11 cellular contexts compared by ENCODE assay signal in the genomic region with DNA sequence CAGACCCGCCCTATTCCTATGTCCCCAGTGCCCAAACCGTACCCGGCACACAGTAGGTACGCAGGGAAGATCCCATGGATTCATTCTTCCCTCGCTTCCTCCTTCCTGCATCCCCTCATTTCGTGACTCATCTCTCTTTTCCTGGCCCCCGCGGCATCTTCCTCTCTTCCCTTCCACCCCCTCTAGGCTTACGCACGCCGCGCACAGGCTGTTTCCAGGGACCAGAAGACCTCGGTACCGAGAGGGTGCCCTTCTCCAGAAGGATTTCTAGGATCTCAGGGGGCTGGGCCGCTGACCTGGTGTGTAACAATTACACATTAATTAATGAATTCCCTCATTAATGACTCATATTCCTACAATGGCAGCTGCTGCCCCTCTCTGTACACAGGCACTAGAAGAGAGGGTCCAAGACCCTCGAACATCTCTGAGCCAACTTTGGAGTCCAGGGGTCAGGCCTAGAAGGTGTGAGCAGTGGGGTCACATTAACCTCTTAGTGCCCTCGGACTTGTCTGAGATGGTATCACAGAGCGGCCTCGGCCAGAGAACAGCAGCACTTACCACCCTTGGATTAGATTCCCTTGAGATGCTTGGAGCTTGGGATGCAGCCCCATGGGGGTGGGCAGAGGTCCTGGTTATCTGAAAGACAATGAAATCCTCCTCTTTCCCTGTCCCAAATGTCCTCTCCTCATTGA. TPM values are rescaled to one million over a fixed set of nuclear protein-coding genes. Genes with fewer than 3 reads are reported as not detected.
DNase-seq lines count a peak whose midpoint lies in the region; ATAC-seq, FAIRE-seq and TF ChIP-seq lines count a peak whose summit lies in the region.
"Had no signal": no experiment of that assay in that cellular context is flagged by ENCODE, and none has a peak within 500 bp of the region (broad histone marks: within the 10 kb centered on the region; RNA-seq: fewer than 3 reads in every experiment).

No MANE protein-coding gene starts in this region.

- TF ChIP-seq CTCF in HCT116 (IDR thresholded peaks at IDR 0.05 in 2 of 3, conservative IDR thresholded peaks at IDR 0.05 in 1 of 3; ENCODE audit: borderline replicate concordance in 1 of 3, insufficient read depth in 1 of 3, low read depth in 2 of 3, low read length in 2 of 3): no peak
- no peak for TF ChIP-seq CTCF in WTC11 (IDR thresholded peaks at IDR 0.05)
- TF ChIP-seq CTCF in kidney (IDR thresholded peaks at IDR 0.05; ENCODE audit: borderline replicate concordance, extremely low read depth, insufficient read depth): no peak

- FAIRE-seq in kidney (lab: Jason Lieb, UNC): no peak

- H3K9ac ChIP-seq in HCT116 (ENCODE audit: low read length): no peak overlapping the region
- H3K9ac ChIP-seq in kidney (ENCODE audit: low read length in 2 of 2): no peak overlapping the region
- peak overlapping the region in 2 of 5 donors; percentile 33 to 50 for H3K9ac ChIP-seq in subcutaneous abdominal adipose tissue (ENCODE audit: low read length in 5 of 5)

- RAD21 ChIA-PET in HCT116 (lab: Charles Lee; ENCODE audit: low non-redundant PET in 1 of 2, low total read pairs in 2 of 2, uncharacterized antibody in 2 of 2, unreplicated experiment in 2 of 2): interaction anchor here (1.0 to 1.6 kb wide), 4 partner anchors 116 to 121 kb away, joined by 4 to 6 read pairs (median 4); no protein-coding TSS in a partner anchor

- H3K4me3 Mint-ChIP-seq in WTC11: no peak overlapping the region
- H3K4me3 Mint-ChIP-seq: memory B cell; T-helper 2 cell treated with Interferon-gamma antibody and Interleukin-4, amounts not matched to agents 5 μg/mL and 100 μg/mL, for 36 hours had no signal

- H3K4me3 ChIP-seq in HCT116 (replicated peaks in 1 of 2; ENCODE audit: low read depth in 1 of 2, low read length in 2 of 2): no peak overlapping the region
- peak overlapping the region in 1 of 2 donors; percentile 22 for H3K4me3 ChIP-seq in kidney (ENCODE audit: low read length in 2 of 2)
- peak overlapping the region; percentile 36 to 71 (median 57) for H3K4me3 ChIP-seq in subcutaneous abdominal adipose tissue (ENCODE audit: low read depth in 1 of 5, low read length in 5 of 5)

- H3K79me2 ChIP-seq in HCT116 (ENCODE audit: insufficient read depth, low read length): no peaks in the 10 kb centered on the region

- H3K4me1 ChIP-seq in HCT116 (ENCODE audit: control insufficient read depth in 1 of 2, insufficient read depth in 2 of 2, low read length in 2 of 2) (peaks cover 9 to 40% of the 10 kb centered on the region in 2 experiments), kidney (ENCODE audit: control insufficient read depth in 1 of 2, insufficient read depth in 1 of 2, low read depth in 1 of 2, low read length in 2 of 2) (peaks cover 15 to 22% of the 10 kb centered on the region in 2 donors), subcutaneous abdominal adipose tissue (ENCODE audit: control insufficient read depth in 5 of 5, insufficient read depth in 5 of 5, low read length in 5 of 5) (peaks cover 23 to 52% (median 42%) of the 10 kb centered on the region in 5 donors)

- no peaks in the 10 kb centered on the region for H4K20me1 ChIP-seq in HCT116 (ENCODE audit: insufficient read depth)

- no peaks in the 10 kb centered on the region for H3K36me3 Mint-ChIP-seq in WTC11
- H3K36me3 Mint-ChIP-seq: memory B cell had no signal

- H2AFZ ChIP-seq in HCT116 (ENCODE audit: low read depth, low read length, poor library complexity, severe bottlenecking): no peak overlapping the region

- TF ChIP-seq POLR2A in HCT116 (IDR thresholded peaks at IDR 0.05; ENCODE audit: borderline replicate concordance, extremely low read depth, insufficient read depth, insufficient read length): no peak

- H3K36me3 ChIP-seq in HCT116 (ENCODE audit: control insufficient read depth in 1 of 2, insufficient read depth in 2 of 2, low read length in 2 of 2) (no peaks in the 10 kb centered on the region), kidney (ENCODE audit: control insufficient read depth in 1 of 2, insufficient read depth in 2 of 2, low read length in 2 of 2) (no peaks in the 10 kb centered on the region), subcutaneous abdominal adipose tissue (ENCODE audit: control insufficient read depth in 5 of 5, insufficient read depth in 5 of 5, low read length in 5 of 5) (no peaks in the 10 kb centered on the region)

- CTCF ChIA-PET in HCT116 (lab: Charles Lee) (interaction anchor here (1.0 to 6.2 kb wide), 4 partner anchors 113 to 161 kb away, joined by 3 to 126 read pairs (median 6); partner anchors contain the start of gene POLR2C), WTC11 (lab: Charles Lee) (interaction anchor here (0.6 to 10.4 kb wide), 17 partner anchors 10 to 337 kb away, joined by 3 to 259 read pairs (median 5); partner anchors contain the start of genes CPNE2, CX3CL1 and POLR2C), HEK293T (lab: Yijun Ruan, JAX) (interaction anchor here (1.2 to 5.3 kb wide), 4 partner anchors 116 to 219 kb away, joined by 3 to 71 read pairs (median 4); no protein-coding TSS in a partner anchor)

- POLR2A ChIA-PET in HCT116 (lab: Charles Lee) (interaction anchor here (1.4 to 3.5 kb wide), 2 partner anchors 17 to 116 kb away, joined by 3 to 17 read pairs; no protein-coding TSS in a partner anchor), WTC11 (lab: Charles Lee) (interaction anchor here (1.6 to 1.8 kb wide), 2 partner anchors 13 to 116 kb away, joined by 3 to 12 read pairs; no protein-coding TSS in a partner anchor), HEK293T (lab: Yijun Ruan, JAX) (interaction anchor here (2.8 kb wide), 1 partner anchor 115 kb away, joined by 18 read pairs; no protein-coding TSS in a partner anchor)

- H3K4me1 Mint-ChIP-seq in WTC11: peaks cover 16% of the 10 kb centered on the region

- intact Hi-C loops in HCT116 (cut with micrococcal nuclease) (loop anchor here (2.0 to 5.0 kb wide), 2 partner anchors 56 to 219 kb away; partner anchors contain the start of gene ARL2BP), kidney (cut with DNase I) (loop anchor here (5.0 kb wide), 1 partner anchor 116 kb away; no protein-coding TSS in a partner anchor)

- DNase-seq in HCT116 (ENCODE audit: low read depth, low spot score): no peak
- peak; percentile 28 for DNase-seq in WTC11 (ENCODE audit: low spot score)
- peak; percentile 84 for DNase-seq in kidney
- no peak for DNase-seq in HEK293T (ENCODE audit: extremely low spot score)
- no peak for DNase-seq in GM03348 (ENCODE audit: low spot score)

- peaks cover 13% of the 10 kb centered on the region for H3K27me3 Mint-ChIP-seq in WTC11 (ENCODE audit: low read depth)
- H3K27me3 Mint-ChIP-seq: memory B cell had no signal

- H3K27ac Mint-ChIP-seq in WTC11: no peak overlapping the region
- H3K27ac Mint-ChIP-seq: activated T-helper 2 cell treated with anti-CD3 and anti-CD28 coated beads, Interferon-gamma antibody, Interleukin-2, Interleukin-4, amounts not matched to agents 10 μg/mL and 5 μg/mL and 100 μg/mL, durations not matched to agents 14 hours and 24 hours and 36 hours; memory B cell; T-helper 2 cell treated with Interferon-gamma antibody and Interleukin-4, amounts not matched to agents 5 μg/mL and 100 μg/mL, for 36 hours had no signal

- H3K27ac ChIP-seq in HCT116 (ENCODE audit: low read depth, low read length): no peak overlapping the region
- H3K27ac ChIP-seq in kidney (ENCODE audit: low read depth in 2 of 2, low read length in 2 of 2): no peak overlapping the region
- peak overlapping the region; percentile 85 for H3K27ac ChIP-seq in subcutaneous abdominal adipose tissue (ENCODE audit: low read depth, low read length)

- H3K27me3 ChIP-seq in HCT116 (ENCODE audit: insufficient read depth, low read length) (no peaks in the 10 kb centered on the region), subcutaneous abdominal adipose tissue (ENCODE audit: control insufficient read depth in 5 of 5, insufficient read depth in 4 of 5, low read length in 5 of 5) (peaks cover 0 to 4% (median 0%) of the 10 kb centered on the region in 5 donors)

- BruUV-seq in HCT116 (replicated peaks; lab: Mats Ljungman, UMichigan): no TSS peak

- peak overlapping the region; percentile 18 for H3K4me2 ChIP-seq in HCT116 (ENCODE audit: low read length)

- H3K9me3 Mint-ChIP-seq in WTC11: no peaks in the 10 kb centered on the region
- H3K9me3 Mint-ChIP-seq: activated T-helper 2 cell treated with anti-CD3 and anti-CD28 coated beads, Interferon-gamma antibody, Interleukin-2, Interleukin-4, amounts not matched to agents 10 μg/mL and 5 μg/mL and 100 μg/mL, durations not matched to agents 14 hours and 24 hours and 36 hours; memory B cell; T-helper 2 cell treated with Interferon-gamma antibody and Interleukin-4, amounts not matched to agents 5 μg/mL and 100 μg/mL, for 36 hours had no signal

- no peaks in the 10 kb centered on the region for H3K9me2 ChIP-seq in HCT116 (ENCODE audit: insufficient read depth)

- H3K9me3 ChIP-seq in HCT116 (ENCODE audit: control insufficient read depth in 1 of 2, insufficient read depth in 1 of 2, low read depth in 1 of 2, low read length in 2 of 2) (no peaks in the 10 kb centered on the region), kidney (ENCODE audit: control insufficient read depth in 1 of 2, low read length in 2 of 2) (no peaks in the 10 kb centered on the region), subcutaneous abdominal adipose tissue (ENCODE audit: control insufficient read depth in 5 of 5, low read length in 5 of 5) (no peaks in the 10 kb centered on the region)

- no peak for ATAC-seq in HCT116
- ATAC-seq in WTC11: no peak
- no peak for ATAC-seq in GM18861 (IDR thresholded peaks at IDR 0.05; ENCODE audit: unreplicated experiment)

- no peak for TF ChIP-seq RAD21 in HCT116 (IDR thresholded peaks at IDR 0.05; ENCODE audit: low read depth)

TF ChIP-seq in HCT116, 20 proteins besides CTCF, POLR2A, EP300 and RAD21 (continues in another document):
- TF ChIP-seq JUND (IDR thresholded peaks at IDR 0.05): no peak
- TF ChIP-seq SRF (IDR thresholded peaks at IDR 0.05; ENCODE audit: low read depth): no peak

TF ChIP-seq in WTC11, 78 proteins besides CTCF, POLR2A, EP300 and RAD21 (continues in another document):
- TF ChIP-seq SMAD4 (CRISPR knock-in tag; IDR thresholded peaks at IDR 0.05): no peak

TF ChIP-seq in HEK293T, 16 proteins besides CTCF, POLR2A, EP300 and RAD21:
- TF ChIP-seq FOXM1 (IDR thresholded peaks at IDR 0.05; ENCODE audit: borderline replicate concordance): no peak
- no peak for TF ChIP-seq BHLHE40 (IDR thresholded peaks at IDR 0.05; ENCODE audit: borderline replicate concordance)

RNA-seq across cellular contexts. Expression of gene PLLP, which starts 16.8 kb away (rescaled TPM):
- total RNA-seq in HCT116 (2021; ENCODE audit: unreplicated experiment): 3.1 TPM
- 5.3 and 5.9 TPM in 2 replicates for polyA plus RNA-seq in HCT116 (2012)
- total RNA-seq in WTC11 (2021): 2.8 to 3.4 TPM (median 3.2 TPM) in 3 replicates
- total RNA-seq in kidney: 64.4 TPM
- 83.8 TPM for polyA plus RNA-seq in kidney (ENCODE audit: insufficient read depth, low read depth, low replicate concordance)

RNA-seq across cellular contexts. Expression of gene ARL2BP, which starts 56.2 kb away (rescaled TPM):
- 28.8 TPM for total RNA-seq in HCT116 (2021; ENCODE audit: unreplicated experiment)
- polyA plus RNA-seq in HCT116 (2012): 17.8 and 19.7 TPM in 2 replicates
- 10.6 to 12.4 TPM (median 12.3 TPM) in 3 replicates for total RNA-seq in WTC11 (2021)
- 61.5 TPM for total RNA-seq in kidney
- polyA plus RNA-seq in kidney (ENCODE audit: insufficient read depth, low read depth, low replicate concordance): 53.9 TPM

RNA-seq across cellular contexts. Expression of gene CCL22, which starts 57.3 kb away (rescaled TPM):
- total RNA-seq in HCT116 (2021; ENCODE audit: unreplicated experiment) (0.66 TPM), WTC11 (2021) (0.35 to 0.60 TPM (median 0.44 TPM) in 3 replicates), kidney (1.3 TPM)
- polyA plus RNA-seq in HCT116 (2012): 0.01 and 0.05 TPM in 2 replicates
- not detected for polyA plus RNA-seq in kidney (ENCODE audit: insufficient read depth, low read depth, low replicate concordance)
- total RNA-seq: endothelial cell of umbilical vein had no signal
- polyA plus RNA-seq: endothelial cell of umbilical vein had no signal

Comparison
In these comparisons a context has a peak if more than half of its experiments do, and no peak if none do; other contexts are left out.
1. DNase-seq: peak in WTC11 (single experiment) and kidney (single experiment); none in HCT116 (single experiment), HEK293T (single experiment) and GM03348 (single experiment).
2. H3K4me3 ChIP-seq: peak in subcutaneous abdominal adipose tissue (5 of 5); none in HCT116 (0 of 2).
3. RNA of gene PLLP, which starts 16.8 kb away (total RNA-seq): 64.4 TPM in kidney (single experiment); 3.1 TPM in HCT116 (single experiment) and 2.8 to 3.4 TPM in WTC11; every median in the first group is over 10 times any median in the second.